Comparison of ENCODE assay signal across 8 cellular contexts in genomic region chr10:96395931-96396877, GRCh38. TPM values are rescaled to one million over a fixed set of nuclear protein-coding genes. Genes with fewer than 3 reads are reported as not detected.
DNase-seq lines count a peak whose midpoint lies in the region; ATAC-seq and TF ChIP-seq lines count a peak whose summit lies in the region.

No MANE protein-coding gene starts in this region.

- no TSS peak for BruUV-seq in A673 (replicated peaks; lab: Mats Ljungman, UMichigan)

- peak; percentile 96 for ATAC-seq in left lobe of liver
- no peak for ATAC-seq in GM21528 (IDR thresholded peaks at IDR 0.05; ENCODE audit: low FRiP score, unreplicated experiment)

- no peaks in the 10 kb centered on the region for H3K9me3 ChIP-seq in A673 (ENCODE audit: low read depth, low read length, poor library complexity, severe bottlenecking)

- no peak overlapping the region for H3K4me3 ChIP-seq in A673 (ENCODE audit: low read depth, low read length, poor library complexity, severe bottlenecking)

- peak; percentile 91 for TF ChIP-seq CTCF in A673 (conservative IDR thresholded peaks at IDR 0.05; ENCODE audit: low read depth, low read length)
- TF ChIP-seq CTCF in GM12874 (IDR thresholded peaks at IDR 0.05; ENCODE audit: insufficient read depth, low read depth, low read length): peak; percentile 87

- no peak overlapping the region for H3K27ac ChIP-seq in A673 (ENCODE audit: low read depth, low read length, poor library complexity, severe bottlenecking)

- POLR2A ChIA-PET in A673 (lab: Charles Lee; ENCODE audit: low non-redundant PET): no interaction called here

- peak; percentile 75 for DNase-seq in A673 (ENCODE audit: low spot score)
- peak; percentile 28 for DNase-seq in NCI-H146 treated with DMSO at 0.1 percent for 48 hours (lab: John Stamatoyannopoulos, UW; ENCODE audit: unreplicated experiment)
- peak; percentile 34 for DNase-seq in activated CD4-positive, alpha-beta T cell treated with anti-CD3 and anti-CD28 coated beads for 1 hour
- peak; percentile 82 for DNase-seq in cerebellum (ENCODE audit: low spot score)
- peak; percentile 60 for DNase-seq in left lobe of liver (ENCODE audit: low spot score)
- DNase-seq in stimulated activated CD4-positive, alpha-beta T cell treated with anti-CD3 and anti-CD28 coated beads, Interleukin-4, amount 100 ng/mL, for 24 hours: peak; percentile 66

- H3K36me3 ChIP-seq in A673 (ENCODE audit: insufficient read depth, low read length, poor library complexity, severe bottlenecking): no peaks in the 10 kb centered on the region

- CTCF ChIA-PET in A673 (lab: Charles Lee): interaction anchor here (1.0 kb wide), 1 partner anchor 629 kb away, joined by 4 read pairs; no protein-coding TSS in a partner anchor

- intact Hi-C loops in A673 (cut with micrococcal nuclease; ENCODE audit: unreplicated experiment): loop anchor here (1.0 to 5.0 kb wide), 5 partner anchors 76 to 631 kb away; no protein-coding TSS in a partner anchor

- H3K4me1 ChIP-seq in A673 (ENCODE audit: insufficient read depth, low read length, poor library complexity, severe bottlenecking): peaks cover 9% of the 10 kb centered on the region

- peaks cover 28% of the 10 kb centered on the region for H3K27me3 ChIP-seq in A673 (replicated peaks; ENCODE audit: insufficient read depth, low read depth, low read length, poor library complexity)

RNA-seq across cellular contexts. Expression of gene OPALIN, which starts 37.4 kb away (rescaled TPM):
- total RNA-seq in A673 (2021): not detected in 2 replicates
- not detected for total RNA-seq in cerebellum
- total RNA-seq in left lobe of liver: not detected

Comparison
In these comparisons a context has a peak if more than half of its experiments do, and no peak if none do; other contexts are left out.
1. DNase-seq: peak in every context shown above with its lines; median percentile 82 in cerebellum; 75 in A673; 66 in stimulated activated CD4-positive, alpha-beta T cell treated with anti-CD3 and anti-CD28 coated beads, Interleukin-4, amount 100 ng/mL, for 24 hours; 60 in left lobe of liver; 34 in activated CD4-positive, alpha-beta T cell treated with anti-CD3 and anti-CD28 coated beads for 1 hour; 28 in NCI-H146 treated with DMSO at 0.1 percent for 48 hours.